Comparison of ENCODE assay signal across 1 cellular context in the genomic region with DNA sequence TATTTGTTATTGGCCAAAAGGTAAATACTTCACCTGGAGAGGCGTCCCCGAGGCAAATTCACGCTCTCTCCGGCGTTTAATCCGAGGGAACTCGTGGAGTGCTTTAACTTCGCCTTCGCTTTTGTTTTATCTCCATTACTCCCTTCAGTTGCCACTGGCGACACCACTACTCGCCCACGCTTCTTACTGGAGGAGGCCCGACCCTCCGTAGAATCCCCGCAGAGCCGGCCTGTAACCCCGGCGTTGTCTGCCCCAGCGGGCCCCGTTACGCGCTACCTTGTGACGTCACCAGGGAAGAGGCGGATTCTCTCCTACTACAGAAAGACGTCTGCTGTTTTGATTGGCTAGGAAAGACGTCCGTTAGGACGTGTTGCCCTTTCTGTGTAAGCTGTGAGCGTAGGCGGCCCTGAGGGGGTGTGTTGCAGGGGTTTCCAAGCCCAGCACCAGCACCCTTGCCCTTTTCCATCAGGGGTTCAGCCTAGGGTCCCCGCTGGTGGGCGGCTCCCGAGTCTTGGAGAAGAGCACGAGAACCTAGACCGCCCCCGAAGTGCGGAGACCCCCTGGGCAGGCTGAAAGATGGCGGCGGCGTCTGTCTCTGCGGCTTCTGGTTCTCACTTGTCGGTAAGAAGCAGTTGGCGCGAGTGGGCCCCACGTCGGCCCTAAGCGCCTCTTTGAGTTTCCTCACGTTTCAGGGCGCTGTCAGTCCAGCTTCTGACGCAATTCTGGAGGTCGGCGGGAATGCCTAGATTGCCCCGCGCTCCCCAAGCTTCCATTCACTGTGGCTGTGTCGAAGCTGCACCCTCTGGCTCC.
TF ChIP-seq lines count a peak whose summit lies in the region.

A gene (plus strand): TSS at position 376 of the 810 bp plus-strand sequence. CDS start 201 bp downstream, at position 577.

TF ChIP-seq in K562, 482 proteins besides CTCF, POLR2A, EP300 and RAD21 (continued from another document):
- TF ChIP-seq ZFX (CRISPR knock-in tag; IDR thresholded peaks at IDR 0.05), result peak; percentile 92
- no peak; the same call in 1 of the 2 replicates for TF ChIP-seq ETV5 (CRISPR knock-in tag; IDR thresholded peaks at IDR 0.05; ENCODE audit: low read depth)
- no peak; the same call in 1 of the 2 replicates for TF ChIP-seq CBX1 (IDR thresholded peaks at IDR 0.05; ENCODE audit: low read depth)
- TF ChIP-seq ZNF23 (CRISPR knock-in tag; IDR thresholded peaks at IDR 0.05), result no peak
- TF ChIP-seq POLR2B (IDR thresholded peaks at IDR 0.05; ENCODE audit: low read depth, partially characterized antibody), result peak; percentile 80
- TF ChIP-seq HOXB6 (CRISPR knock-in tag; IDR thresholded peaks at IDR 0.05; ENCODE audit: borderline replicate concordance), result no peak
- no peak for TF ChIP-seq HLTF (IDR thresholded peaks at IDR 0.05)
- TF ChIP-seq ZNF121 (CRISPR knock-in tag; conservative IDR thresholded peaks at IDR 0.05), result no peak
- TF ChIP-seq CHD1 (IDR thresholded peaks at IDR 0.05; ENCODE audit: low read length), result peak; percentile 88
- no peak for TF ChIP-seq ADNP (tag; IDR thresholded peaks at IDR 0.05)
- TF ChIP-seq SMAD1 (IDR thresholded peaks at IDR 0.05; ENCODE audit: low read depth, low read length, partially characterized antibody), result peak; percentile 22
- no peak for TF ChIP-seq POU5F1 (IDR thresholded peaks at IDR 0.05; ENCODE audit: borderline replicate concordance, low read depth, low read length, partially characterized antibody)
- peak; percentile 51; the same call in 1 of the 2 replicates for TF ChIP-seq NFATC3 (IDR thresholded peaks at IDR 0.05)
- TF ChIP-seq TGIF2 (CRISPR knock-in tag; IDR thresholded peaks at IDR 0.05), result no peak
- TF ChIP-seq NCOA1 (IDR thresholded peaks at IDR 0.05; ENCODE audit: low read depth), result peak; percentile 62; the same call in 1 of the 2 replicates
- 0 out of 2 replicates have a peak, but pooled peaks have one; percentile 18 for TF ChIP-seq ZNF232 (CRISPR knock-in tag; IDR thresholded peaks at IDR 0.05)
- TF ChIP-seq L3MBTL2 (IDR thresholded peaks at IDR 0.05), result no peak
- no peak for TF ChIP-seq PTRF (tag; IDR thresholded peaks at IDR 0.05)
- peak; percentile 52 for TF ChIP-seq NR2C1 (IDR thresholded peaks at IDR 0.05)
- no peak; the same call in 1 of the 2 replicates for TF ChIP-seq NR2C1 (tag; IDR thresholded peaks at IDR 0.05)
- no peak for TF ChIP-seq RHOXF2B (CRISPR knock-in tag; conservative IDR thresholded peaks at IDR 0.05)
- TF ChIP-seq, protein P1, sequence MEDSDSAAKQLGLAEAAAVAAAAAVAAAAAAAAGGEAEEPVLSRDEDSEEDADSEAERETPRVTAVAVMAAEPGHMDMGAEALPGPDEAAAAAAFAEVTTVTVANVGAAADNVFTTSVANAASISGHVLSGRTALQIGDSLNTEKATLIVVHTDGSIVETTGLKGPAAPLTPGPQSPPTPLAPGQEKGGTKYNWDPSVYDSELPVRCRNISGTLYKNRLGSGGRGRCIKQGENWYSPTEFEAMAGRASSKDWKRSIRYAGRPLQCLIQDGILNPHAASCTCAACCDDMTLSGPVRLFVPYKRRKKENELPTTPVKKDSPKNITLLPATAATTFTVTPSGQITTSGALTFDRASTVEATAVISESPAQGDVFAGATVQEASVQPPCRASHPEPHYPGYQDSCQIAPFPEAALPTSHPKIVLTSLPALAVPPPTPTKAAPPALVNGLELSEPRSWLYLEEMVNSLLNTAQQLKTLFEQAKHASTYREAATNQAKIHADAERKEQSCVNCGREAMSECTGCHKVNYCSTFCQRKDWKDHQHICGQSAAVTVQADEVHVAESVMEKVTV (CRISPR knock-in tag; IDR thresholded peaks at IDR 0.05), result no peak
- TF ChIP-seq TEAD2 (tag; IDR thresholded peaks at IDR 0.05), result no peak
- TF ChIP-seq HDAC6 (IDR thresholded peaks at IDR 0.05; ENCODE audit: low read depth, low read length), result no peak
- TF ChIP-seq ZNF140 (CRISPR knock-in tag; IDR thresholded peaks at IDR 0.05), result no peak
- TF ChIP-seq, protein P2, sequence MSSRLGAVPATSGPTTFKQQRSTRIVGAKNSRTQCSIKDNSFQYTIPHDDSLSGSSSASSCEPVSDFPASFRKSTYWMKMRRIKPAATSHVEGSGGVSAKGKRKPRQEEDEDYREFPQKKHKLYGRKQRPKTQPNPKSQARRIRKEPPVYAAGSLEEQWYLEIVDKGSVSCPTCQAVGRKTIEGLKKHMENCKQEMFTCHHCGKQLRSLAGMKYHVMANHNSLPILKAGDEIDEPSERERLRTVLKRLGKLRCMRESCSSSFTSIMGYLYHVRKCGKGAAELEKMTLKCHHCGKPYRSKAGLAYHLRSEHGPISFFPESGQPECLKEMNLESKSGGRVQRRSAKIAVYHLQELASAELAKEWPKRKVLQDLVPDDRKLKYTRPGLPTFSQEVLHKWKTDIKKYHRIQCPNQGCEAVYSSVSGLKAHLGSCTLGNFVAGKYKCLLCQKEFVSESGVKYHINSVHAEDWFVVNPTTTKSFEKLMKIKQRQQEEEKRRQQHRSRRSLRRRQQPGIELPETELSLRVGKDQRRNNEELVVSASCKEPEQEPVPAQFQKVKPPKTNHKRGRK (tag; IDR thresholded peaks at IDR 0.05), result no peak
- TF ChIP-seq ZZZ3 (IDR thresholded peaks at IDR 0.05), result no peak
- TF ChIP-seq, protein P3, sequence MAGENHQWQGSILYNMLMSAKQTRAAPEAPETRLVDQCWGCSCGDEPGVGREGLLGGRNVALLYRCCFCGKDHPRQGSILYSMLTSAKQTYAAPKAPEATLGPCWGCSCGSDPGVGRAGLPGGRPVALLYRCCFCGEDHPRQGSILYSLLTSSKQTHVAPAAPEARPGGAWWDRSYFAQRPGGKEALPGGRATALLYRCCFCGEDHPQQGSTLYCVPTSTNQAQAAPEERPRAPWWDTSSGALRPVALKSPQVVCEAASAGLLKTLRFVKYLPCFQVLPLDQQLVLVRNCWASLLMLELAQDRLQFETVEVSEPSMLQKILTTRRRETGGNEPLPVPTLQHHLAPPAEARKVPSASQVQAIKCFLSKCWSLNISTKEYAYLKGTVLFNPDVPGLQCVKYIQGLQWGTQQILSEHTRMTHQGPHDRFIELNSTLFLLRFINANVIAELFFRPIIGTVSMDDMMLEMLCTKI (IDR thresholded peaks at IDR 0.05; ENCODE audit: partially characterized antibody), result no peak
- no peak for TF ChIP-seq ZNF274 (IDR thresholded peaks at IDR 0.05; ENCODE audit: borderline replicate concordance, low read depth, low read length)
- TF ChIP-seq SOX6 (IDR thresholded peaks at IDR 0.05), result no peak
- no peak for TF ChIP-seq TFAM (CRISPR knock-in tag; conservative IDR thresholded peaks at IDR 0.05)
- TF ChIP-seq, protein P4, sequence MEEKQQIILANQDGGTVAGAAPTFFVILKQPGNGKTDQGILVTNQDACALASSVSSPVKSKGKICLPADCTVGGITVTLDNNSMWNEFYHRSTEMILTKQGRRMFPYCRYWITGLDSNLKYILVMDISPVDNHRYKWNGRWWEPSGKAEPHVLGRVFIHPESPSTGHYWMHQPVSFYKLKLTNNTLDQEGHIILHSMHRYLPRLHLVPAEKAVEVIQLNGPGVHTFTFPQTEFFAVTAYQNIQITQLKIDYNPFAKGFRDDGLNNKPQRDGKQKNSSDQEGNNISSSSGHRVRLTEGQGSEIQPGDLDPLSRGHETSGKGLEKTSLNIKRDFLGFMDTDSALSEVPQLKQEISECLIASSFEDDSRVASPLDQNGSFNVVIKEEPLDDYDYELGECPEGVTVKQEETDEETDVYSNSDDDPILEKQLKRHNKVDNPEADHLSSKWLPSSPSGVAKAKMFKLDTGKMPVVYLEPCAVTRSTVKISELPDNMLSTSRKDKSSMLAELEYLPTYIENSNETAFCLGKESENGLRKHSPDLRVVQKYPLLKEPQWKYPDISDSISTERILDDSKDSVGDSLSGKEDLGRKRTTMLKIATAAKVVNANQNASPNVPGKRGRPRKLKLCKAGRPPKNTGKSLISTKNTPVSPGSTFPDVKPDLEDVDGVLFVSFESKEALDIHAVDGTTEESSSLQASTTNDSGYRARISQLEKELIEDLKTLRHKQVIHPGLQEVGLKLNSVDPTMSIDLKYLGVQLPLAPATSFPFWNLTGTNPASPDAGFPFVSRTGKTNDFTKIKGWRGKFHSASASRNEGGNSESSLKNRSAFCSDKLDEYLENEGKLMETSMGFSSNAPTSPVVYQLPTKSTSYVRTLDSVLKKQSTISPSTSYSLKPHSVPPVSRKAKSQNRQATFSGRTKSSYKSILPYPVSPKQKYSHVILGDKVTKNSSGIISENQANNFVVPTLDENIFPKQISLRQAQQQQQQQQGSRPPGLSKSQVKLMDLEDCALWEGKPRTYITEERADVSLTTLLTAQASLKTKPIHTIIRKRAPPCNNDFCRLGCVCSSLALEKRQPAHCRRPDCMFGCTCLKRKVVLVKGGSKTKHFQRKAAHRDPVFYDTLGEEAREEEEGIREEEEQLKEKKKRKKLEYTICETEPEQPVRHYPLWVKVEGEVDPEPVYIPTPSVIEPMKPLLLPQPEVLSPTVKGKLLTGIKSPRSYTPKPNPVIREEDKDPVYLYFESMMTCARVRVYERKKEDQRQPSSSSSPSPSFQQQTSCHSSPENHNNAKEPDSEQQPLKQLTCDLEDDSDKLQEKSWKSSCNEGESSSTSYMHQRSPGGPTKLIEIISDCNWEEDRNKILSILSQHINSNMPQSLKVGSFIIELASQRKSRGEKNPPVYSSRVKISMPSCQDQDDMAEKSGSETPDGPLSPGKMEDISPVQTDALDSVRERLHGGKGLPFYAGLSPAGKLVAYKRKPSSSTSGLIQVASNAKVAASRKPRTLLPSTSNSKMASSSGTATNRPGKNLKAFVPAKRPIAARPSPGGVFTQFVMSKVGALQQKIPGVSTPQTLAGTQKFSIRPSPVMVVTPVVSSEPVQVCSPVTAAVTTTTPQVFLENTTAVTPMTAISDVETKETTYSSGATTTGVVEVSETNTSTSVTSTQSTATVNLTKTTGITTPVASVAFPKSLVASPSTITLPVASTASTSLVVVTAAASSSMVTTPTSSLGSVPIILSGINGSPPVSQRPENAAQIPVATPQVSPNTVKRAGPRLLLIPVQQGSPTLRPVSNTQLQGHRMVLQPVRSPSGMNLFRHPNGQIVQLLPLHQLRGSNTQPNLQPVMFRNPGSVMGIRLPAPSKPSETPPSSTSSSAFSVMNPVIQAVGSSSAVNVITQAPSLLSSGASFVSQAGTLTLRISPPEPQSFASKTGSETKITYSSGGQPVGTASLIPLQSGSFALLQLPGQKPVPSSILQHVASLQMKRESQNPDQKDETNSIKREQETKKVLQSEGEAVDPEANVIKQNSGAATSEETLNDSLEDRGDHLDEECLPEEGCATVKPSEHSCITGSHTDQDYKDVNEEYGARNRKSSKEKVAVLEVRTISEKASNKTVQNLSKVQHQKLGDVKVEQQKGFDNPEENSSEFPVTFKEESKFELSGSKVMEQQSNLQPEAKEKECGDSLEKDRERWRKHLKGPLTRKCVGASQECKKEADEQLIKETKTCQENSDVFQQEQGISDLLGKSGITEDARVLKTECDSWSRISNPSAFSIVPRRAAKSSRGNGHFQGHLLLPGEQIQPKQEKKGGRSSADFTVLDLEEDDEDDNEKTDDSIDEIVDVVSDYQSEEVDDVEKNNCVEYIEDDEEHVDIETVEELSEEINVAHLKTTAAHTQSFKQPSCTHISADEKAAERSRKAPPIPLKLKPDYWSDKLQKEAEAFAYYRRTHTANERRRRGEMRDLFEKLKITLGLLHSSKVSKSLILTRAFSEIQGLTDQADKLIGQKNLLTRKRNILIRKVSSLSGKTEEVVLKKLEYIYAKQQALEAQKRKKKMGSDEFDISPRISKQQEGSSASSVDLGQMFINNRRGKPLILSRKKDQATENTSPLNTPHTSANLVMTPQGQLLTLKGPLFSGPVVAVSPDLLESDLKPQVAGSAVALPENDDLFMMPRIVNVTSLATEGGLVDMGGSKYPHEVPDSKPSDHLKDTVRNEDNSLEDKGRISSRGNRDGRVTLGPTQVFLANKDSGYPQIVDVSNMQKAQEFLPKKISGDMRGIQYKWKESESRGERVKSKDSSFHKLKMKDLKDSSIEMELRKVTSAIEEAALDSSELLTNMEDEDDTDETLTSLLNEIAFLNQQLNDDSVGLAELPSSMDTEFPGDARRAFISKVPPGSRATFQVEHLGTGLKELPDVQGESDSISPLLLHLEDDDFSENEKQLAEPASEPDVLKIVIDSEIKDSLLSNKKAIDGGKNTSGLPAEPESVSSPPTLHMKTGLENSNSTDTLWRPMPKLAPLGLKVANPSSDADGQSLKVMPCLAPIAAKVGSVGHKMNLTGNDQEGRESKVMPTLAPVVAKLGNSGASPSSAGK (IDR thresholded peaks at IDR 0.05), result no peak; the same call in 1 of the 2 replicates
- TF ChIP-seq PHF8 (IDR thresholded peaks at IDR 0.05; ENCODE audit: borderline replicate concordance, low read length), result peak; percentile 74
- no peak for TF ChIP-seq MEF2D (tag; conservative IDR thresholded peaks at IDR 0.05; ENCODE audit: low read depth)
- no peak for TF ChIP-seq ARHGAP35 (IDR thresholded peaks at IDR 0.05; ENCODE audit: partially characterized antibody)
- TF ChIP-seq, protein P5, sequence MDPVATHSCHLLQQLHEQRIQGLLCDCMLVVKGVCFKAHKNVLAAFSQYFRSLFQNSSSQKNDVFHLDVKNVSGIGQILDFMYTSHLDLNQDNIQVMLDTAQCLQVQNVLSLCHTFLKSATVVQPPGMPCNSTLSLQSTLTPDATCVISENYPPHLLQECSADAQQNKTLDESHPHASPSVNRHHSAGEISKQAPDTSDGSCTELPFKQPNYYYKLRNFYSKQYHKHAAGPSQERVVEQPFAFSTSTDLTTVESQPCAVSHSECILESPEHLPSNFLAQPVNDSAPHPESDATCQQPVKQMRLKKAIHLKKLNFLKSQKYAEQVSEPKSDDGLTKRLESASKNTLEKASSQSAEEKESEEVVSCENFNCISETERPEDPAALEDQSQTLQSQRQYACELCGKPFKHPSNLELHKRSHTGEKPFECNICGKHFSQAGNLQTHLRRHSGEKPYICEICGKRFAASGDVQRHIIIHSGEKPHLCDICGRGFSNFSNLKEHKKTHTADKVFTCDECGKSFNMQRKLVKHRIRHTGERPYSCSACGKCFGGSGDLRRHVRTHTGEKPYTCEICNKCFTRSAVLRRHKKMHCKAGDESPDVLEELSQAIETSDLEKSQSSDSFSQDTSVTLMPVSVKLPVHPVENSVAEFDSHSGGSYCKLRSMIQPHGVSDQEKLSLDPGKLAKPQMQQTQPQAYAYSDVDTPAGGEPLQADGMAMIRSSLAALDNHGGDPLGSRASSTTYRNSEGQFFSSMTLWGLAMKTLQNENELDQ (CRISPR knock-in tag; IDR thresholded peaks at IDR 0.05; ENCODE audit: borderline replicate concordance), result no peak
- TF ChIP-seq GTF2F1 (IDR thresholded peaks at IDR 0.05; ENCODE audit: low read depth, low read length), result no peak
- no peak for TF ChIP-seq ZNF780A (CRISPR knock-in tag; IDR thresholded peaks at IDR 0.05)
- no peak for TF ChIP-seq NR1H2 (CRISPR knock-in tag; IDR thresholded peaks at IDR 0.05)
- TF ChIP-seq, protein P6, sequence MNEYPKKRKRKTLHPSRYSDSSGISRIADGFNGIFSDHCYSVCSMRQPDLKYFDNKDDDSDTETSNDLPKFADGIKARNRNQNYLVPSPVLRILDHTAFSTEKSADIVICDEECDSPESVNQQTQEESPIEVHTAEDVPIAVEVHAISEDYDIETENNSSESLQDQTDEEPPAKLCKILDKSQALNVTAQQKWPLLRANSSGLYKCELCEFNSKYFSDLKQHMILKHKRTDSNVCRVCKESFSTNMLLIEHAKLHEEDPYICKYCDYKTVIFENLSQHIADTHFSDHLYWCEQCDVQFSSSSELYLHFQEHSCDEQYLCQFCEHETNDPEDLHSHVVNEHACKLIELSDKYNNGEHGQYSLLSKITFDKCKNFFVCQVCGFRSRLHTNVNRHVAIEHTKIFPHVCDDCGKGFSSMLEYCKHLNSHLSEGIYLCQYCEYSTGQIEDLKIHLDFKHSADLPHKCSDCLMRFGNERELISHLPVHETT (CRISPR knock-in tag; conservative IDR thresholded peaks at IDR 0.05 in 1 of 2, IDR thresholded peaks at IDR 0.05 in 1 of 2), result 0 out of 4 replicates have a peak, but pooled peaks of 1 of the 2 experiments have one; percentile 12
- TF ChIP-seq THRAP3 (IDR thresholded peaks at IDR 0.05; ENCODE audit: borderline replicate concordance), result no peak
